In the genomic region with DNA sequence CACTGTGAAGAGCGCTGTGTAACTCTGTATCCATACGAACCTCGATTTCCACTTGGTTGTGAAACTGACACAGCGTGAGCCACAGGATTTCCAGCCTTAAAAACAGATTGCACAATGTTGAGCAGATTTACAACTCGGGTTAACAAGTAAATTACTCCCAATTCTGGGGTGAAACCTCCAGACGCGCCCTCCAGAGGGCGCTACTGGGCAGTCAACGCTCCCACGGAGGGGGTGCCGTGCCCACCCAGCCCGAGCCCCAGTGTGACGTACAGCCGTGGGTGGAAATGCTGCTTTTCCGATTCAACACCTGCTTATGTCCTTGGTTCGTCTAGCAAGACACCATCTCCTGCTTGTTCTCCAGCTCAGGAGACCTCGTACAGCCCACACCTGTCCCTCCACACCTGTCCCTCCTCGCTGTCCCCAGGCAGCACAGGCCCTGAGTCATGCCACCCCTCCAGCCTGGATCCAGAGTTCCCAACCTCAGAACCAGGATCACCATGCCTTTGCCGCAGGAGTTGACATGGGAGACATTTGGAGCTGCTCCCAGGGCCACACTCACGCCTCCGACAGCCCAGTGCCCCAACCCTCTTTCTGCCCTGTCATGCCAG, we compare ENCODE assay signal across 1 cellular context.
TF ChIP-seq lines count a peak whose summit lies in the region.

No MANE protein-coding gene starts in this region.

TF ChIP-seq in GM12878, 131 proteins besides CTCF, POLR2A, EP300 and RAD21 (continued from another document):
- TF ChIP-seq, protein P1, sequence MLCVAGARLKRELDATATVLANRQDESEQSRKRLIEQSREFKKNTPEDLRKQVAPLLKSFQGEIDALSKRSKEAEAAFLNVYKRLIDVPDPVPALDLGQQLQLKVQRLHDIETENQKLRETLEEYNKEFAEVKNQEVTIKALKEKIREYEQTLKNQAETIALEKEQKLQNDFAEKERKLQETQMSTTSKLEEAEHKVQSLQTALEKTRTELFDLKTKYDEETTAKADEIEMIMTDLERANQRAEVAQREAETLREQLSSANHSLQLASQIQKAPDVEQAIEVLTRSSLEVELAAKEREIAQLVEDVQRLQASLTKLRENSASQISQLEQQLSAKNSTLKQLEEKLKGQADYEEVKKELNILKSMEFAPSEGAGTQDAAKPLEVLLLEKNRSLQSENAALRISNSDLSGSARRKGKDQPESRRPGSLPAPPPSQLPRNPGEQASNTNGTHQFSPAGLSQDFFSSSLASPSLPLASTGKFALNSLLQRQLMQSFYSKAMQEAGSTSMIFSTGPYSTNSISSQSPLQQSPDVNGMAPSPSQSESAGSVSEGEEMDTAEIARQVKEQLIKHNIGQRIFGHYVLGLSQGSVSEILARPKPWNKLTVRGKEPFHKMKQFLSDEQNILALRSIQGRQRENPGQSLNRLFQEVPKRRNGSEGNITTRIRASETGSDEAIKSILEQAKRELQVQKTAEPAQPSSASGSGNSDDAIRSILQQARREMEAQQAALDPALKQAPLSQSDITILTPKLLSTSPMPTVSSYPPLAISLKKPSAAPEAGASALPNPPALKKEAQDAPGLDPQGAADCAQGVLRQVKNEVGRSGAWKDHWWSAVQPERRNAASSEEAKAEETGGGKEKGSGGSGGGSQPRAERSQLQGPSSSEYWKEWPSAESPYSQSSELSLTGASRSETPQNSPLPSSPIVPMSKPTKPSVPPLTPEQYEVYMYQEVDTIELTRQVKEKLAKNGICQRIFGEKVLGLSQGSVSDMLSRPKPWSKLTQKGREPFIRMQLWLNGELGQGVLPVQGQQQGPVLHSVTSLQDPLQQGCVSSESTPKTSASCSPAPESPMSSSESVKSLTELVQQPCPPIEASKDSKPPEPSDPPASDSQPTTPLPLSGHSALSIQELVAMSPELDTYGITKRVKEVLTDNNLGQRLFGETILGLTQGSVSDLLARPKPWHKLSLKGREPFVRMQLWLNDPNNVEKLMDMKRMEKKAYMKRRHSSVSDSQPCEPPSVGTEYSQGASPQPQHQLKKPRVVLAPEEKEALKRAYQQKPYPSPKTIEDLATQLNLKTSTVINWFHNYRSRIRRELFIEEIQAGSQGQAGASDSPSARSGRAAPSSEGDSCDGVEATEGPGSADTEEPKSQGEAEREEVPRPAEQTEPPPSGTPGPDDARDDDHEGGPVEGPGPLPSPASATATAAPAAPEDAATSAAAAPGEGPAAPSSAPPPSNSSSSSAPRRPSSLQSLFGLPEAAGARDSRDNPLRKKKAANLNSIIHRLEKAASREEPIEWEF (IDR thresholded peaks at IDR 0.05; ENCODE audit: insufficient replicate concordance, low read depth, low read length), result no peak
